Comparison of ENCODE assay signal across 9 cellular contexts in the genomic region with DNA sequence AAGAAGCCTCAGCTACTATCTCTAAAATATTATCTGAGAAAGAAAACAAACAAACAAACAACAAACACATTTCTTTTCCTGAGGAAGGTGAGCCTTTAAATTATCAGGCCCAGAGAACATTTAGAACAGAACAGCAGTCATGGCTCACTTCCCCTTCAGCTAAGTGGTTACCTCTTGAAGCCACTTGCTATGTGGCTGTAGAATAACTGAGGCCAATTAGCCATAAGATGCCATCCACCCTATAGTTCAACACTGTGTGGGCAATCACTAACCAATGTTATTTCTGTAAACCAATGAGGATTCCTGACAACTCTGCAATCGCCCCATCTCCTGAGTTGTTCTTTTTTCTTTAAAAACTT. TPM values are rescaled to one million over a fixed set of nuclear protein-coding genes. Genes with fewer than 3 reads are reported as not detected.
DNase-seq lines count a peak whose midpoint lies in the region; ATAC-seq and TF ChIP-seq lines count a peak whose summit lies in the region.
"Had no signal": no experiment of that assay in that cellular context is flagged by ENCODE, and none has a peak within 500 bp of the region (broad histone marks: within the 10 kb centered on the region; RNA-seq: fewer than 3 reads in every experiment).

No MANE protein-coding gene starts in this region.

- POLR2A ChIA-PET in activated CD8-positive, alpha-beta T cell treated with anti-CD3 and anti-CD28 coated beads, Interleukin-2, amount 10 ng/mL, durations not matched to agents 7 days and 5 days (lab: Charles Lee) = interaction anchor here (1.0 to 2.4 kb wide), 3 partner anchors 9 to 94 kb away, joined by 6 to 9 read pairs (median 6); no protein-coding TSS in a partner anchor
- POLR2A ChIA-PET in naive thymus-derived CD8-positive, alpha-beta T cell (lab: Charles Lee) = interaction anchor here (1.1 to 1.4 kb wide), 2 partner anchors 56 to 94 kb away, joined by 3 to 5 read pairs; no protein-coding TSS in a partner anchor

- DNase-seq in Calu3 (no peak), hippocampal formation (lab: John Stamatoyannopoulos, UW) (no peak), SHP77 treated with DMSO at 0.1 percent for 48 hours (lab: John Stamatoyannopoulos, UW) (no peak), NCI-H2196 treated with DMSO at 0.1 percent for 48 hours (lab: John Stamatoyannopoulos, UW; ENCODE audit: unreplicated experiment) (no peak)
- no peak for DNase-seq in activated CD8-positive, alpha-beta T cell treated with anti-CD3 and anti-CD28 coated beads, Interleukin-2, amount 10 ng/mL, durations not matched to agents 7 days and 5 days
- DNase-seq in naive thymus-derived CD8-positive, alpha-beta T cell = no peak
- DNase-seq: NCI-H526 treated with DMSO at 0.1 percent for 48 hours had no signal

- H3K9me3 Mint-ChIP-seq in Calu3 (ENCODE audit: low read depth, unreplicated experiment) = no peaks in the 10 kb centered on the region
- H3K9me3 Mint-ChIP-seq in activated CD8-positive, alpha-beta T cell treated with anti-CD3 and anti-CD28 coated beads, Interleukin-2, amount 10 ng/mL, durations not matched to agents 7 days and 5 days (ENCODE audit: insufficient read depth) = no peaks in the 10 kb centered on the region
- H3K9me3 Mint-ChIP-seq in naive thymus-derived CD8-positive, alpha-beta T cell = no peaks in the 10 kb centered on the region

- no peaks in the 10 kb centered on the region for H3K27me3 Mint-ChIP-seq in Calu3 (ENCODE audit: unreplicated experiment)
- no peaks in the 10 kb centered on the region for H3K27me3 Mint-ChIP-seq in activated CD8-positive, alpha-beta T cell treated with anti-CD3 and anti-CD28 coated beads, Interleukin-2, amount 10 ng/mL, durations not matched to agents 7 days and 5 days (ENCODE audit: low read depth)
- H3K27me3 Mint-ChIP-seq in naive thymus-derived CD8-positive, alpha-beta T cell = no peaks in the 10 kb centered on the region

- peak overlapping the region; percentile 81 for H3K27ac Mint-ChIP-seq in Calu3 (ENCODE audit: unreplicated experiment)
- peak overlapping the region; percentile 82 for H3K27ac Mint-ChIP-seq in activated CD8-positive, alpha-beta T cell treated with anti-CD3 and anti-CD28 coated beads, Interleukin-2, amount 10 ng/mL, durations not matched to agents 7 days and 5 days
- peak overlapping the region in 9 of 10 donors; percentile 61 to 97 (median 82) for H3K27ac Mint-ChIP-seq in naive thymus-derived CD8-positive, alpha-beta T cell

- ATAC-seq in HG03354 (IDR thresholded peaks at IDR 0.05; ENCODE audit: poor library complexity, severe bottlenecking, unreplicated experiment) (peak; percentile 15), GM21390 (IDR thresholded peaks at IDR 0.05; ENCODE audit: unreplicated experiment) (no peak)
- ATAC-seq in activated CD8-positive, alpha-beta T cell treated with anti-CD3 and anti-CD28 coated beads, Interleukin-2, amount 10 ng/mL, durations not matched to agents 7 days and 5 days = no peak
- ATAC-seq in naive thymus-derived CD8-positive, alpha-beta T cell = no peak

- BruUV-seq in Calu3 (replicated peaks; lab: Mats Ljungman, UMichigan) = no TSS peak

- H3K4me3 Mint-ChIP-seq in Calu3 (ENCODE audit: low read depth, unreplicated experiment) = peak overlapping the region; percentile 25
- peak overlapping the region; percentile 55 for H3K4me3 Mint-ChIP-seq in activated CD8-positive, alpha-beta T cell treated with anti-CD3 and anti-CD28 coated beads, Interleukin-2, amount 10 ng/mL, durations not matched to agents 7 days and 5 days
- H3K4me3 Mint-ChIP-seq in naive thymus-derived CD8-positive, alpha-beta T cell = peak overlapping the region in 4 of 10 donors; percentile 19 to 60 (median 28)

- peaks cover 62% of the 10 kb centered on the region for H3K4me1 Mint-ChIP-seq in Calu3 (ENCODE audit: low read depth, unreplicated experiment)
- H3K4me1 Mint-ChIP-seq in activated CD8-positive, alpha-beta T cell treated with anti-CD3 and anti-CD28 coated beads, Interleukin-2, amount 10 ng/mL, durations not matched to agents 7 days and 5 days (ENCODE audit: low read depth) = peaks cover 64% of the 10 kb centered on the region
- peaks cover 33 to 74% (median 65%) of the 10 kb centered on the region in 4 donors for H3K4me1 Mint-ChIP-seq in naive thymus-derived CD8-positive, alpha-beta T cell

- no peak for TF ChIP-seq CTCF in Calu3 (IDR thresholded peaks at IDR 0.05; ENCODE audit: unreplicated experiment)

- CTCF ChIA-PET in Calu3 (lab: Charles Lee) = interaction anchor here (1.5 to 4.6 kb wide), 2 partner anchors 69 to 93 kb away, joined by 3 to 13 read pairs; no protein-coding TSS in a partner anchor
- CTCF ChIA-PET in activated CD8-positive, alpha-beta T cell treated with anti-CD3 and anti-CD28 coated beads, Interleukin-2, amount 10 ng/mL, durations not matched to agents 7 days and 5 days (lab: Charles Lee) = interaction anchor here (0.9 to 6.7 kb wide), 9 partner anchors 10 to 140 kb away, joined by 3 to 39 read pairs (median 7); no protein-coding TSS in a partner anchor

- intact Hi-C loops in Calu3 (cut with micrococcal nuclease; ENCODE audit: unreplicated experiment) = no loop called here

- peaks cover 36% of the 10 kb centered on the region for H3K36me3 Mint-ChIP-seq in Calu3 (ENCODE audit: insufficient read depth, unreplicated experiment)
- H3K36me3 Mint-ChIP-seq in activated CD8-positive, alpha-beta T cell treated with anti-CD3 and anti-CD28 coated beads, Interleukin-2, amount 10 ng/mL, durations not matched to agents 7 days and 5 days (ENCODE audit: low read depth) = peaks cover 14% of the 10 kb centered on the region
- peaks cover 0 to 1% (median 0%) of the 10 kb centered on the region in 3 donors for H3K36me3 Mint-ChIP-seq in naive thymus-derived CD8-positive, alpha-beta T cell

RNA-seq across cellular contexts. Expression of a gene that starts 3.7 kb away (rescaled TPM):
- 70.3 and 75.4 TPM in 2 replicates for total RNA-seq in Calu3 (2022)
- 10 to 100 TPM; 60.7 to 68.4 TPM for total RNA-seq in activated CD8-positive, alpha-beta T cell treated with anti-CD3 and anti-CD28 coated beads, Interleukin-2, amount 10 ng/mL, durations not matched to agents 7 days and 5 days
- total RNA-seq in naive thymus-derived CD8-positive, alpha-beta T cell = 10 to 100 TPM; 37.2 to 38.0 TPM
- polyA plus RNA-seq in naive thymus-derived CD8-positive, alpha-beta T cell = 10 to 100 TPM; 67.3 to 68.7 (median 68.6) TPM

RNA-seq across cellular contexts. Expression of a gene that starts 50.1 kb away (rescaled TPM):
- 0.24 and 0.33 TPM in 2 replicates for total RNA-seq in Calu3 (2022)
- under 1 TPM in 1 of 2 experiments, not detected in 1; 0.10 TPM for total RNA-seq in activated CD8-positive, alpha-beta T cell treated with anti-CD3 and anti-CD28 coated beads, Interleukin-2, amount 10 ng/mL, durations not matched to agents 7 days and 5 days
- total RNA-seq in naive thymus-derived CD8-positive, alpha-beta T cell = not detected
- polyA plus RNA-seq in naive thymus-derived CD8-positive, alpha-beta T cell = under 1 TPM in 2 of 3 donors, not detected in 1; 0.07 to 0.13 TPM

RNA-seq across cellular contexts. Expression of a gene that starts 56.5 kb away (rescaled TPM):
- 1.1 and 1.8 TPM in 2 replicates for total RNA-seq in Calu3 (2022)
- under 1 TPM in 1 of 2 experiments, not detected in 1; 0.97 TPM for total RNA-seq in activated CD8-positive, alpha-beta T cell treated with anti-CD3 and anti-CD28 coated beads, Interleukin-2, amount 10 ng/mL, durations not matched to agents 7 days and 5 days
- total RNA-seq in naive thymus-derived CD8-positive, alpha-beta T cell = not detected
- polyA plus RNA-seq in naive thymus-derived CD8-positive, alpha-beta T cell = 1 to 10 TPM in 2 of 3 donors, under 1 TPM in 1; 0.60 to 2.3 (median 1.0) TPM
